8 cellular contexts compared by ENCODE assay signal in the genomic region with DNA sequence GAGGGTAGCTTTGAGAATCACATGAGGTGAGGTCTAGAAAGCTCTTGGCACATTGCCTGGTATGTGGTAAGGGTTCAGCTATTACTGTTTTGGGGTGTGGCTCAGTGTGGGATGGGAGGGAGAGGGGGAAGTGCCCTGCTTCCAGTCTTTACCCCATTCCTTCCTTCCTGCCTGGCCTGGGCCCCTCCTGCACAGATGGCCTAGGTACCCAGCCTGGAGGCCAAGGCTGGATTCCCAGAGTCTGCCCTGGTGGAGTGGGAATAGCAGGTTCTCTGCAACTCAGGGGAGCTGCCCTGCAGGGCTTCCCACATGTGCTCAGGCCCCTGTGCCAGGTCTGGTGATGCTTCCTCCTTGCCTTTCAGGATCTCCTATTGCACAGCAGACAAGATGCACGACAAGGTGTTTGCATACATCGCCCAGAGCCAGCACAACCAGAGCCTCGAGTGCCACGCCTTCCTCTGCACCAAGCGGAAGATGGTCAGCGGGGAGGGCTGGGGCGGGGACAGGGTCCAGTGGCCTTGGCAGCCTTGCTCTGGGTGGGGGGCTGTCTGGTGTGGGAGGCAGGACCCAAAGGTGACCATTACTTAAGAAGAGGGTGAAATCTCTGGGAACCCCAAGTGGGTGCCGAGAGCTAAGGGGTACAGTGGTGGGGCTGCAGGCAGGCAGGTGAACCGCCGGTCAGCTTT. TPM values are rescaled to one million over a fixed set of nuclear protein-coding genes. Genes with fewer than 3 reads are reported as not detected.
DNase-seq lines count a peak whose midpoint lies in the region; ATAC-seq, FAIRE-seq and TF ChIP-seq lines count a peak whose summit lies in the region.

No MANE protein-coding gene starts in this region.

- H3K4me3 ChIP-seq in Jurkat, Clone E6-1 (ENCODE audit: low read length) = no peak overlapping the region
- no peak overlapping the region for H3K4me3 ChIP-seq in lung

- H3K9me3 Mint-ChIP-seq in activated naive CD4-positive, alpha-beta T cell treated with anti-CD3 and anti-CD28 coated beads, Interleukin-2, amount 50 U/mL, for 72 hours = no peaks in the 10 kb centered on the region

- TF ChIP-seq CTCF in lung (IDR thresholded peaks at IDR 0.05; ENCODE audit: control extremely low read depth, extremely low read depth) = no peak

- peak; percentile 70 to 78 for ATAC-seq in activated naive CD4-positive, alpha-beta T cell treated with anti-CD3 and anti-CD28 coated beads, Interleukin-2, amount 50 U/mL, for 72 hours
- ATAC-seq in lung (ENCODE audit: insufficient read depth, low FRiP score) (peak; percentile 13), HG02763 (IDR thresholded peaks at IDR 0.05; ENCODE audit: unreplicated experiment) (no peak), HG03095 (IDR thresholded peaks at IDR 0.05; ENCODE audit: unreplicated experiment) (no peak)

- H3K27me3 ChIP-seq in lung (ENCODE audit: control insufficient read depth, insufficient read depth) = no peaks in the 10 kb centered on the region

- DNase-seq in DMS 273 (lab: John Stamatoyannopoulos, UW; ENCODE audit: unreplicated experiment) (peak; percentile 70), lung (ENCODE audit: low spot score) (no peak), RCC 7860 (ENCODE audit: low spot score) (no peak), NCI-H1930 (lab: John Stamatoyannopoulos, UW) (no peak)
- peak; percentile 73 for DNase-seq in Jurkat, Clone E6-1 (ENCODE audit: low read depth, low spot score)
- DNase-seq in activated naive CD4-positive, alpha-beta T cell treated with anti-CD3 and anti-CD28 coated beads, Interleukin-2, amount 50 U/mL, for 72 hours (ENCODE audit: low spot score in 2 of 2) = no peak

- no peak overlapping the region for H3K27ac ChIP-seq in lung (ENCODE audit: low read depth in 1 of 2, low read length in 1 of 2)

- peak overlapping the region in 1 of 2 donors; percentile 36 for H3K27ac Mint-ChIP-seq in activated naive CD4-positive, alpha-beta T cell treated with anti-CD3 and anti-CD28 coated beads, Interleukin-2, amount 50 U/mL, for 72 hours

- H3K4me1 ChIP-seq in lung (ENCODE audit: control insufficient read depth in 2 of 2, insufficient read depth in 2 of 2, low read length in 2 of 2) = peaks cover 3 to 49% of the 10 kb centered on the region in 2 donors

- 48 to 80% methylated on average over 10 of the region's 10 CpGs for WGBS in lung, 2 donors

- no peak for FAIRE-seq in RCC 7860 (lab: Jason Lieb, UNC)

- H3K9me3 ChIP-seq in lung (ENCODE audit: control insufficient read depth in 2 of 2, insufficient read depth in 1 of 2, low read length in 1 of 2) = no peaks in the 10 kb centered on the region

- H3K36me3 ChIP-seq in lung (ENCODE audit: control insufficient read depth in 2 of 2, insufficient read depth in 2 of 2, low read length in 2 of 2) = peaks cover 0 to 9% of the 10 kb centered on the region in 2 donors

- no peaks in the 10 kb centered on the region for H3K36me3 Mint-ChIP-seq in activated naive CD4-positive, alpha-beta T cell treated with anti-CD3 and anti-CD28 coated beads, Interleukin-2, amount 50 U/mL, for 72 hours

RNA-seq across cellular contexts. Expression of a gene that starts 13.5 kb away (rescaled TPM):
- polyA plus RNA-seq in Jurkat, Clone E6-1 (2012; ENCODE audit: insufficient read depth, insufficient read length) = 15.0 TPM
- 10 to 100 TPM; 17.2 to 29.2 TPM for total RNA-seq in activated naive CD4-positive, alpha-beta T cell treated with anti-CD3 and anti-CD28 coated beads, Interleukin-2, amount 50 U/mL, for 72 hours
- 10 to 100 TPM; 21.1 to 23.4 TPM for total RNA-seq in lung
- polyA plus RNA-seq in lung = 10 to 100 TPM; 15.2 to 15.5 TPM

RNA-seq across cellular contexts. Expression of a gene that starts 59.7 kb away (rescaled TPM):
- polyA plus RNA-seq in Jurkat, Clone E6-1 (2012; ENCODE audit: insufficient read depth, insufficient read length) = not detected
- 10 to 100 TPM in 1 of 2 donors, 1 to 10 TPM in 1; 8.8 to 15.3 TPM for total RNA-seq in activated naive CD4-positive, alpha-beta T cell treated with anti-CD3 and anti-CD28 coated beads, Interleukin-2, amount 50 U/mL, for 72 hours
- 10 to 100 TPM; 14.5 to 14.7 TPM for total RNA-seq in lung
- 10 to 100 TPM in 1 of 2 donors, 1 to 10 TPM in 1; 4.6 to 11.6 TPM for polyA plus RNA-seq in lung

Comparison
In these comparisons a context has a peak if more than half of its experiments do, and no peak if none do; other contexts are left out.
1. DNase-seq: peak in DMS 273 (single experiment) and Jurkat, Clone E6-1 (single experiment); none in activated naive CD4-positive, alpha-beta T cell treated with anti-CD3 and anti-CD28 coated beads, Interleukin-2, amount 50 U/mL, for 72 hours (0 of 2), lung (single experiment), RCC 7860 (single experiment) and NCI-H1930 (0 of 2).
2. ATAC-seq: peak in activated naive CD4-positive, alpha-beta T cell treated with anti-CD3 and anti-CD28 coated beads, Interleukin-2, amount 50 U/mL, for 72 hours (2 of 2) and lung (single experiment); none in HG02763 (single experiment) and HG03095 (single experiment).